ENCODE assay signal across 20 cellular contexts in genomic region chr10:95544783-95545500, GRCh38. TPM values are rescaled to one million over a fixed set of nuclear protein-coding genes. Genes with fewer than 3 reads are reported as not detected.
DNase-seq lines count a peak whose midpoint lies in the region; ATAC-seq, FAIRE-seq and TF ChIP-seq lines count a peak whose summit lies in the region.
"Had no signal": no experiment of that assay in that cellular context is flagged by ENCODE, and none has a peak within 500 bp of the region (broad histone marks: within the 10 kb centered on the region; RNA-seq: fewer than 3 reads in every experiment).

No MANE protein-coding gene starts in this region.

- no peak for TF ChIP-seq RAD21 in HepG2 (CRISPR knock-in tag; IDR thresholded peaks at IDR 0.05)

- no peak overlapping the region for H2BK12ac ChIP-seq in H9 (ENCODE audit: insufficient read length, low read depth, low read length)

- no peak overlapping the region for H3K4me3 Mint-ChIP-seq in H9
- H3K4me3 Mint-ChIP-seq: naive B cell had no signal

- H2BK20ac ChIP-seq in H9 (ENCODE audit: low read depth, low read length, poor library complexity, severe bottlenecking), result no peak overlapping the region

- H3K79me2 ChIP-seq in HepG2 (ENCODE audit: insufficient read depth, low read length) (peaks cover 90% of the 10 kb centered on the region), H9 (ENCODE audit: insufficient read depth, low read length) (peaks cover 7% of the 10 kb centered on the region; the same call in 1 of the 2 replicates)

- H3K9me3 ChIP-seq in HepG2 (ENCODE audit: low read length), result no peaks in the 10 kb centered on the region
- no peaks in the 10 kb centered on the region for H3K9me3 ChIP-seq in stomach
- no peaks in the 10 kb centered on the region for H3K9me3 ChIP-seq in H9 (ENCODE audit: control insufficient read depth, low read depth, low read length)
- H3K9me3 ChIP-seq: Peyer's patch had no signal

- BruUV-seq in HepG2 (replicated peaks; lab: Mats Ljungman, UMichigan), result no TSS peak

- H2AFZ ChIP-seq in HepG2 (ENCODE audit: low read length), result no peak overlapping the region
- no peak overlapping the region for H2AFZ ChIP-seq in H9 (ENCODE audit: low read length)

- no peak overlapping the region for H2BK120ac ChIP-seq in H9 (ENCODE audit: low read depth, low read length, poor library complexity, severe bottlenecking)

- no peak overlapping the region for H4K8ac ChIP-seq in H9 (replicated peaks; ENCODE audit: insufficient read length, low read depth, low read length)

- no peak overlapping the region for H3K56ac ChIP-seq in H9 (ENCODE audit: insufficient read length, low read depth, low read length)

- peak overlapping the region; percentile 23 for H3K4me3 ChIP-seq in coronary artery
- no peak overlapping the region for H3K4me3 ChIP-seq in HepG2 (replicated peaks in 1 of 3; ENCODE audit: insufficient read depth in 1 of 3, low read depth in 2 of 3, low read length in 3 of 3)
- H3K4me3 ChIP-seq in stomach, result peak overlapping the region in 3 of 4 donors; percentile 13 to 19 (median 14)
- H3K4me3 ChIP-seq: Peyer's patch had no signal

- H3K79me1 ChIP-seq in H9 (ENCODE audit: insufficient read depth, low read depth, low read length, poor library complexity, severe bottlenecking), result peaks cover 10% of the 10 kb centered on the region

- H3K23ac ChIP-seq in H9 (ENCODE audit: insufficient read length, low read depth, low read length), result no peak overlapping the region

- no peaks in the 10 kb centered on the region for H3K9me3 Mint-ChIP-seq in H9
- H3K9me3 Mint-ChIP-seq: activated T-helper 2 cell treated with anti-CD3 and anti-CD28 coated beads, Interferon-gamma antibody, Interleukin-2, Interleukin-4, amounts not matched to agents 10 μg/mL and 5 μg/mL and 100 μg/mL, durations not matched to agents 14 hours and 24 hours and 36 hours; naive B cell had no signal

- H3K4me1 Mint-ChIP-seq in H9, result peaks cover 60 to 70% of the 10 kb centered on the region in 2 experiments
- H3K4me1 Mint-ChIP-seq: naive B cell had no signal

- 88% methylated on average over 12 of the region's 12 CpGs for WGBS in HepG2 (ENCODE audit: low lambda C conversion rate)
- 57 to 64% (median 60%) methylated on average over 12 of the region's 12 CpGs for WGBS in stomach, 5 donors
- WGBS in H9 (ENCODE audit: extremely low coverage, insufficient read length, low lambda C conversion rate), result no CpG with 5 or more reads among the region's 12 CpGs

- DNase-seq in NCI-H146 (lab: John Stamatoyannopoulos, UW) (peak; percentile 18), NCI-H146 treated with DMSO at 0.1 percent for 48 hours (lab: John Stamatoyannopoulos, UW; ENCODE audit: unreplicated experiment) (no peak), coronary artery (ENCODE audit: low spot score) (no peak), HepG2 (ENCODE audit: low spot score) (no peak), stomach (no peak), GM13977 (ENCODE audit: low spot score) (no peak), H9 (no peak), pons (ENCODE audit: low spot score) (no peak)
- DNase-seq: COR-L47, GDM1, HCEC 1CT, kidney glomerular epithelial cell, MM.1S, naive B cell, NCI-H774, Peyer's patch had no signal

- H3K18ac ChIP-seq in H9 (ENCODE audit: insufficient read length, low read depth, low read length), result no peak overlapping the region

- H2BK5ac ChIP-seq in H9 (ENCODE audit: insufficient read length, low read length), result no peak overlapping the region

- H3K27ac Mint-ChIP-seq in H9, result peak overlapping the region in 1 of 3 experiments; percentile 26; a peak in 1 of 7 replicates
- H3K27ac Mint-ChIP-seq: activated T-helper 2 cell treated with anti-CD3 and anti-CD28 coated beads, Interferon-gamma antibody, Interleukin-2, Interleukin-4, amounts not matched to agents 10 μg/mL and 5 μg/mL and 100 μg/mL, durations not matched to agents 14 hours and 24 hours and 36 hours; naive B cell had no signal

- no peaks in the 10 kb centered on the region for H3K27me3 ChIP-seq in HepG2 (ENCODE audit: control insufficient read depth in 1 of 2, insufficient read depth in 2 of 2, low read length in 2 of 2)
- H3K27me3 ChIP-seq in stomach, result no peaks in the 10 kb centered on the region
- no peaks in the 10 kb centered on the region for H3K27me3 ChIP-seq in H9 (ENCODE audit: insufficient read depth, low read length)
- H3K27me3 ChIP-seq: Peyer's patch had no signal

- H3K4me2 ChIP-seq in HepG2 (ENCODE audit: low read depth, low read length) (0 out of 2 replicates have a peak overlapping the region, but pooled peaks have one; percentile 10), H9 (ENCODE audit: insufficient read depth, insufficient read length, low read length) (no peak overlapping the region)

- peaks cover 0 to 3% (median 0%) of the 10 kb centered on the region in 3 experiments; a peak in 1 of 7 replicates for H3K36me3 Mint-ChIP-seq in H9 (ENCODE audit: insufficient read depth in 1 of 3, low read depth in 3 of 3)
- H3K36me3 Mint-ChIP-seq: naive B cell had no signal

- intact Hi-C loops in HepG2 (cut with micrococcal nuclease; ENCODE audit: unreplicated experiment), result no loop called here
- intact Hi-C loops in stomach (cut with DNase I; ENCODE audit: low total_unique reads), result no loop called here

- H3K9ac ChIP-seq in HepG2 (ENCODE audit: insufficient read depth, low read depth, low read length) (no peak overlapping the region; the same call in 1 of the 2 replicates), H9 (ENCODE audit: extremely low read depth, insufficient read length, low read length) (no peak overlapping the region)

- H3K4me1 ChIP-seq in HepG2 (ENCODE audit: insufficient read depth, low read length), result peaks cover 97% of the 10 kb centered on the region
- H3K4me1 ChIP-seq in stomach, result peaks cover 69 to 95% (median 89%) of the 10 kb centered on the region in 4 donors
- peaks cover 13% of the 10 kb centered on the region; the same call in 1 of the 2 replicates for H3K4me1 ChIP-seq in H9 (ENCODE audit: insufficient read depth, low read length)

- in situ Hi-C loops in HepG2 (cut with HindIII; ENCODE audit: extremely low pct_ligation_motif_present, low pct_unique_long_range_greater_than_20kb) (no loop called here), GM13977 (cut with MboI; ENCODE audit: low pct_unique_long_range_greater_than_20kb, low sequenced_read_pairs, unreplicated experiment) (no loop called here)

- H3K27ac ChIP-seq in coronary artery (peak overlapping the region; percentile 84 to 93), HepG2 (ENCODE audit: extremely low read length, insufficient read depth, low read length) (peak overlapping the region; percentile 27), stomach (peak overlapping the region; percentile 74 to 95 (median 85)), H9 (ENCODE audit: insufficient read length, low read depth, low read length) (no peak overlapping the region)
- H3K27ac ChIP-seq: VCaP had no signal

- H3K27me3 Mint-ChIP-seq in H9 (ENCODE audit: low read depth), result peaks cover 6% of the 10 kb centered on the region; the same call in 1 of the 2 replicates

- CTCF ChIA-PET in HepG2 (lab: Yijun Ruan, JAX; ENCODE audit: low intra/inter-chr PET ratio, low total read pairs), result no interaction called here

- no peak for FAIRE-seq in HepG2 (lab: Jason Lieb, UNC)
- FAIRE-seq: A204.1, GM12892 had no signal

- TF ChIP-seq CTCF in coronary artery (IDR thresholded peaks at IDR 0.05), result no peak
- TF ChIP-seq CTCF in HepG2 (CRISPR knock-in tag; IDR thresholded peaks at IDR 0.05), result no peak
- no peak for TF ChIP-seq CTCF in stomach (IDR thresholded peaks at IDR 0.05)
- no peak for TF ChIP-seq CTCF in GM13977 (IDR thresholded peaks at IDR 0.05; ENCODE audit: extremely low read depth, insufficient read depth, missing control alignments)
- no peak for TF ChIP-seq CTCF in H9 (conservative IDR thresholded peaks at IDR 0.05)

- H3K23me2 ChIP-seq in H9 (ENCODE audit: insufficient read length, low read depth, low read length, poor library complexity, severe bottlenecking), result no peaks in the 10 kb centered on the region

- H4K5ac ChIP-seq in H9 (ENCODE audit: insufficient read length, low read depth, low read length), result no peak overlapping the region

- TF ChIP-seq EP300 in HepG2 (IDR thresholded peaks at IDR 0.05; ENCODE audit: low read depth in 2 of 2, low read length in 2 of 2) (no peak), HepG2 (CRISPR knock-in tag; IDR thresholded peaks at IDR 0.05; ENCODE audit: borderline replicate concordance) (no peak), stomach (IDR thresholded peaks at IDR 0.05) (no peak)

- ATAC-seq in HepG2, result no peak

- no peak overlapping the region for H4K91ac ChIP-seq in H9 (ENCODE audit: insufficient read length, low read depth, low read length)

- POLR2A ChIA-PET in HepG2 (lab: Yijun Ruan, JAX), result no interaction called here

- H3K4ac ChIP-seq in H9 (ENCODE audit: low read depth, low read length), result no peak overlapping the region

- H3K14ac ChIP-seq in H9 (ENCODE audit: insufficient read depth, low read length), result no peak overlapping the region

- H2AK5ac ChIP-seq in H9 (ENCODE audit: insufficient read length, low read length), result no peak overlapping the region

- no peak overlapping the region for H3T11ph ChIP-seq in H9 (ENCODE audit: low read length)

- H4K20me1 ChIP-seq in HepG2 (ENCODE audit: insufficient read depth, low read length), result no peaks in the 10 kb centered on the region
- H4K20me1 ChIP-seq in H9 (ENCODE audit: control insufficient read depth, insufficient read depth, insufficient read length), result no peaks in the 10 kb centered on the region

- H2BK15ac ChIP-seq in H9 (ENCODE audit: low read depth, low read length), result no peak overlapping the region

- no peak for TF ChIP-seq POLR2A in HepG2 (IDR thresholded peaks at IDR 0.05; ENCODE audit: insufficient read depth in 1 of 2, low read depth in 2 of 2, low read length in 2 of 2)
- TF ChIP-seq POLR2A in stomach (IDR thresholded peaks at IDR 0.05), result no peak

- H3K36me3 ChIP-seq in HepG2 (replicated peaks in 1 of 2; ENCODE audit: control insufficient read depth in 1 of 2, insufficient read depth in 2 of 2, low read length in 2 of 2), result peaks cover 0 to 3% of the 10 kb centered on the region in 2 experiments; a peak in 1 of 5 replicates
- H3K36me3 ChIP-seq in stomach, result no peaks in the 10 kb centered on the region
- H3K36me3 ChIP-seq: Peyer's patch had no signal

RNA-seq across cellular contexts. Expression of gene SORBS1, which starts 16.2 kb away (rescaled TPM):
- total RNA-seq in HepG2 (2016; rRNA removed; fragmentation: Illumina TruSeq; extraction: Trizol), result 16.8 and 21.0 TPM in 2 replicates
- 6.9 and 8.4 TPM in 2 replicates for total RNA-seq in HepG2 (2016; cell fraction: cytosol; rRNA removed; fragmentation: Illumina TruSeq; extraction: Trizol; ENCODE audit: low read depth)
- total RNA-seq in HepG2 (2016; cell fraction: insoluble cytoplasmic fraction; rRNA removed; fragmentation: Illumina TruSeq; extraction: Trizol), result 16.7 and 20.1 TPM in 2 replicates
- 6.8 and 7.4 TPM in 2 replicates for total RNA-seq in HepG2 (2016; cell fraction: membrane; rRNA removed; fragmentation: Illumina TruSeq; extraction: Trizol)
- total RNA-seq in HepG2 (2016; cell fraction: nucleus; rRNA removed; fragmentation: Illumina TruSeq; extraction: Trizol), result 22.7 and 24.8 TPM in 2 replicates
- polyA plus RNA-seq in HepG2 (2011; rRNA removed), result 30.1 and 39.8 TPM in 2 replicates
- polyA plus RNA-seq in HepG2 (2011; cell fraction: cytosol; rRNA removed), result 21.6 and 22.7 TPM in 2 replicates
- polyA plus RNA-seq in HepG2 (2011; cell fraction: nucleus; rRNA removed), result 39.9 and 56.8 TPM in 2 replicates
- 22.1 and 55.4 TPM in 2 replicates for polyA plus RNA-seq in HepG2 (2012)
- 0.37 and 0.66 TPM in 2 replicates for polyA plus RNA-seq in HepG2 (2016; cell fraction: cytosol; fragmentation: Illumina TruSeq; extraction: Trizol; ENCODE audit: low read depth)
- polyA plus RNA-seq in HepG2 (2016; cell fraction: insoluble cytoplasmic fraction; fragmentation: Illumina TruSeq; extraction: Trizol; ENCODE audit: low read depth), result 18.0 and 20.6 TPM in 2 replicates
- 1.4 and 1.9 TPM in 2 replicates for polyA plus RNA-seq in HepG2 (2016; cell fraction: membrane; fragmentation: Illumina TruSeq; extraction: Trizol; ENCODE audit: low read depth)
- polyA plus RNA-seq in HepG2 (2016; cell fraction: nucleus; fragmentation: Illumina TruSeq; extraction: Trizol; ENCODE audit: insufficient read depth, low read depth), result 24.7 and 25.1 TPM in 2 replicates
- polyA minus RNA-seq in HepG2 (2011; rRNA and poly(A)+ RNA removed; ENCODE audit: low replicate concordance), result 2.7 and 66.2 TPM in 2 replicates
- 28.0 and 29.9 TPM in 2 replicates for polyA minus RNA-seq in HepG2 (2011; cell fraction: cytosol; rRNA and poly(A)+ RNA removed)
- 81.3 and 96.8 TPM in 2 replicates for polyA minus RNA-seq in HepG2 (2011; cell fraction: nucleus; rRNA and poly(A)+ RNA removed)
- total RNA-seq in stomach, result 100 to 1,000 TPM in 4 of 5 donors, 10 to 100 TPM in 1; 44.9 to 713 (median 440) TPM
- 10 to 100 TPM; 34.4 to 94.8 (median 42.0) TPM for polyA plus RNA-seq in stomach
- 21.5 and 24.3 TPM in 2 replicates for total RNA-seq in H9 (2021)

Comparison
In these comparisons a context has a peak if more than half of its experiments do, and no peak if none do; other contexts are left out.
1. H3K4me3 ChIP-seq: peak in coronary artery (single experiment) and stomach (3 of 4); none in HepG2 (0 of 3).